9 cellular contexts compared by ENCODE assay signal in the genomic region with DNA sequence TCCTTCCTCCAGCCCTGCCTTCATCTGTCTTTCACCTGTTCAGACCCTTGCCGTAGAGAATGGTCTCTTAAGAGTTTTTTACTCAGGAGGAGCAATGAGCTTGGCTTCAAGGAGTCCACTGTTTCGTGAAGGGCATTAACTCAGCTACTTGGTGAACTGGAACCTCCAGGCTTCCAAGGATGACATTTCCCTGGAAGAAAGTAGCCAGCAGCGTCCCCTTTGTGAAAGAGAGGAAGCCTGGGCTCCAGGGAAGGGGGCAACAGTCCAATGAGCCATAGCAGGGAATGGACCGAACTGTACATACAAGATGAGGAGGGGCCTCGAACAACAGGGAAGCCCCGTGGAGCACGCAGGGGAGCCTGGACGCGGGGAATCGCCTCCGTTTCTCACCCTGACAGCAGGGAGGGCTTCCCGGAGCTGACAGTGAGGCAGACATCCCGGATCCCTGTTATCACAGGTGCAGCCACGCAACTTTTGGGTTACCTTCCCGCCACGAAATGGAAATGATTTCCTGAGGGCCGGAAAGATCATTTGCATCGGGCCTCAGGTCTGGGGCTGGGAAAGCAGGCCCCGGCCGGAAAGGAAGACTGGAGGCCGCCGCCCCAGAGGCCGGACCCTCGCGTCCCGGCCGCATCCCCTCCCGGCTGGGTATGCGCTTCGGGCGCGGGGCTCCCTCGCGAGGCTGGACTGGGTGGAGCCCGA. TPM values are rescaled to one million over a fixed set of nuclear protein-coding genes. Genes with fewer than 3 reads are reported as not detected.
DNase-seq lines count a peak whose midpoint lies in the region; ATAC-seq, FAIRE-seq and TF ChIP-seq lines count a peak whose summit lies in the region.
"Had no signal": no experiment of that assay in that cellular context is flagged by ENCODE, and none has a peak within 500 bp of the region (broad histone marks: within the 10 kb centered on the region; RNA-seq: fewer than 3 reads in every experiment).

No MANE protein-coding gene starts in this region.

- H3K27ac Mint-ChIP-seq in HFFc6 (no peak overlapping the region), immature natural killer cell (no peak overlapping the region)
- H3K27ac Mint-ChIP-seq in activated CD8-positive, alpha-beta T cell treated with anti-CD3 and anti-CD28 coated beads, Interleukin-2, amount 10 ng/mL, durations not matched to agents 7 days and 5 days = no peak overlapping the region

- 5 to 19% (median 17%) methylated on average over 35 of the region's 35 CpGs for whole genome bisulfite sequencing in small intestine, 3 donors

- peaks cover 18% of the 10 kb centered on the region; the same call in 1 of the 2 replicates for H3K4me1 Mint-ChIP-seq in HFFc6 (ENCODE audit: low read depth)
- peaks cover 28% of the 10 kb centered on the region for H3K4me1 Mint-ChIP-seq in activated CD8-positive, alpha-beta T cell treated with anti-CD3 and anti-CD28 coated beads, Interleukin-2, amount 10 ng/mL, durations not matched to agents 7 days and 5 days (ENCODE audit: low read depth)
- H3K4me1 Mint-ChIP-seq in immature natural killer cell = peaks cover 12 to 13% of the 10 kb centered on the region in 2 donors

- DNase-seq in HFFc6 (no peak), immature natural killer cell (no peak), small intestine (peak; percentile 31), AG08395 (ENCODE audit: low spot score) (no peak), Kasumi-1 (lab: John Stamatoyannopoulos, UW) (no peak), iPS-NIHi11 (ENCODE audit: low spot score) (no peak)
- no peak for DNase-seq in activated CD8-positive, alpha-beta T cell treated with anti-CD3 and anti-CD28 coated beads, Interleukin-2, amount 10 ng/mL, durations not matched to agents 7 days and 5 days

- POLR2A ChIA-PET in activated CD8-positive, alpha-beta T cell treated with anti-CD3 and anti-CD28 coated beads, Interleukin-2, amount 10 ng/mL, durations not matched to agents 7 days and 5 days (lab: Charles Lee) = interaction anchor here (0.8 kb wide), 1 partner anchor 28 kb away, joined by 3 read pairs; no protein-coding TSS in a partner anchor

- no peak for ATAC-seq in activated CD8-positive, alpha-beta T cell treated with anti-CD3 and anti-CD28 coated beads, Interleukin-2, amount 10 ng/mL, durations not matched to agents 7 days and 5 days
- ATAC-seq in GM19455 (IDR thresholded peaks at IDR 0.05; ENCODE audit: unreplicated experiment) = no peak

- H3K27me3 ChIP-seq in small intestine (ENCODE audit: control insufficient read depth in 2 of 2, insufficient read depth in 2 of 2, low read length in 2 of 2) = no peaks in the 10 kb centered on the region

- H3K9me3 Mint-ChIP-seq in HFFc6 (no peaks in the 10 kb centered on the region), immature natural killer cell (peaks cover 0 to 2% (median 0%) of the 10 kb centered on the region in 6 donors)
- no peaks in the 10 kb centered on the region for H3K9me3 Mint-ChIP-seq in activated CD8-positive, alpha-beta T cell treated with anti-CD3 and anti-CD28 coated beads, Interleukin-2, amount 10 ng/mL, durations not matched to agents 7 days and 5 days (ENCODE audit: insufficient read depth)

- H3K27ac ChIP-seq in small intestine (ENCODE audit: low read depth in 1 of 2, low read length in 1 of 2) = peak overlapping the region; percentile 33 to 98

- H3K4me3 Mint-ChIP-seq in HFFc6 (peak overlapping the region; percentile 50), immature natural killer cell (peak overlapping the region; percentile 68 to 81 (median 80))
- H3K4me3 Mint-ChIP-seq in activated CD8-positive, alpha-beta T cell treated with anti-CD3 and anti-CD28 coated beads, Interleukin-2, amount 10 ng/mL, durations not matched to agents 7 days and 5 days = peak overlapping the region; percentile 64

- TF ChIP-seq CTCF in HFFc6 (IDR thresholded peaks at IDR 0.05) = no peak

- CTCF ChIA-PET in activated CD8-positive, alpha-beta T cell treated with anti-CD3 and anti-CD28 coated beads, Interleukin-2, amount 10 ng/mL, durations not matched to agents 7 days and 5 days (lab: Charles Lee) = interaction anchor here (3.0 to 9.3 kb wide), 3 partner anchors 15 to 52 kb away, joined by 10 to 79 read pairs (median 18); partner anchors contain the start of gene VPS18

- peaks cover 0 to 3% of the 10 kb centered on the region in 2 donors for H3K36me3 ChIP-seq in small intestine (ENCODE audit: control insufficient read depth in 2 of 2, insufficient read depth in 2 of 2, low read length in 2 of 2)

- H3K4me1 ChIP-seq in small intestine (ENCODE audit: control insufficient read depth in 2 of 2, insufficient read depth in 1 of 2, low read depth in 1 of 2, low read length in 1 of 2) = no peaks in the 10 kb centered on the region

- H3K27me3 Mint-ChIP-seq in HFFc6 (ENCODE audit: insufficient read depth) (peaks cover 29% of the 10 kb centered on the region), immature natural killer cell (ENCODE audit: low read depth in 3 of 3) (peaks cover 7 to 18% (median 8%) of the 10 kb centered on the region in 3 donors)
- peaks cover 31% of the 10 kb centered on the region for H3K27me3 Mint-ChIP-seq in activated CD8-positive, alpha-beta T cell treated with anti-CD3 and anti-CD28 coated beads, Interleukin-2, amount 10 ng/mL, durations not matched to agents 7 days and 5 days (ENCODE audit: low read depth)

- peak overlapping the region; percentile 64 to 87 for H3K4me3 ChIP-seq in small intestine (ENCODE audit: low read depth in 1 of 2, low read length in 2 of 2)

- H3K36me3 Mint-ChIP-seq in HFFc6 (ENCODE audit: low read depth) (no peaks in the 10 kb centered on the region), immature natural killer cell (no peaks in the 10 kb centered on the region)
- H3K36me3 Mint-ChIP-seq in activated CD8-positive, alpha-beta T cell treated with anti-CD3 and anti-CD28 coated beads, Interleukin-2, amount 10 ng/mL, durations not matched to agents 7 days and 5 days (ENCODE audit: low read depth) = no peaks in the 10 kb centered on the region

- no peak for FAIRE-seq in small intestine (lab: Jason Lieb, UNC)

- H3K9me3 ChIP-seq in small intestine (ENCODE audit: control insufficient read depth, low read depth) = no peaks in the 10 kb centered on the region

RNA-seq across cellular contexts. Expression of gene SPINT1, which starts 0.5 kb away (rescaled TPM):
- under 1 TPM in 5 of 6 experiments, not detected in 1; 0.14 to 0.51 (median 0.26) TPM for total RNA-seq in HFFc6 (2021; fragmentation: NEBNext Ultra II Directional; extraction: Animal tissue kit (Norgen Biotek cat#: 25700))
- total RNA-seq in activated CD8-positive, alpha-beta T cell treated with anti-CD3 and anti-CD28 coated beads, Interleukin-2, amount 10 ng/mL, durations not matched to agents 7 days and 5 days = 1 to 10 TPM; 3.1 to 4.3 TPM
- polyA plus RNA-seq in immature natural killer cell = 1 to 10 TPM in 2 of 3 donors, under 1 TPM in 1; 0.48 to 3.9 (median 1.8) TPM
- 100 to 1,000 TPM in 2 of 3 donors, 10 to 100 TPM in 1; 85.0 to 258 (median 170) TPM for polyA plus RNA-seq in small intestine

RNA-seq across cellular contexts. Expression of gene PPP1R14D, which starts 14.8 kb away (rescaled TPM):
- total RNA-seq in HFFc6 (2021; fragmentation: NEBNext Ultra II Directional; extraction: Animal tissue kit (Norgen Biotek cat#: 25700)) = not detected
- total RNA-seq in activated CD8-positive, alpha-beta T cell treated with anti-CD3 and anti-CD28 coated beads, Interleukin-2, amount 10 ng/mL, durations not matched to agents 7 days and 5 days = not detected
- polyA plus RNA-seq in immature natural killer cell (not detected), small intestine (100 to 1,000 TPM; 104 to 348 (median 348) TPM)
- total RNA-seq: M059J had no signal

RNA-seq across cellular contexts. Expression of gene RHOV, which starts 30.7 kb away (rescaled TPM):
- total RNA-seq in HFFc6 (2021; fragmentation: NEBNext Ultra II Directional; extraction: Animal tissue kit (Norgen Biotek cat#: 25700)) = under 1 TPM in 5 of 6 experiments, not detected in 1; 0.14 to 0.41 (median 0.31) TPM
- total RNA-seq in activated CD8-positive, alpha-beta T cell treated with anti-CD3 and anti-CD28 coated beads, Interleukin-2, amount 10 ng/mL, durations not matched to agents 7 days and 5 days = not detected
- polyA plus RNA-seq in immature natural killer cell (not detected), small intestine (1 to 10 TPM in 2 of 3 donors, under 1 TPM in 1; 0.67 to 1.9 (median 1.8) TPM)

RNA-seq across cellular contexts. Expression of gene DNAJC17, which starts 36.1 kb away (rescaled TPM):
- total RNA-seq in HFFc6 (2021; fragmentation: NEBNext Ultra II Directional; extraction: Animal tissue kit (Norgen Biotek cat#: 25700)) = 10 to 100 TPM; 25.9 to 39.9 (median 29.6) TPM
- total RNA-seq in activated CD8-positive, alpha-beta T cell treated with anti-CD3 and anti-CD28 coated beads, Interleukin-2, amount 10 ng/mL, durations not matched to agents 7 days and 5 days = 10 to 100 TPM; 42.9 to 47.2 TPM
- 10 to 100 TPM; 25.6 to 62.8 (median 34.7) TPM for polyA plus RNA-seq in immature natural killer cell
- polyA plus RNA-seq in small intestine = 10 to 100 TPM; 54.5 to 95.9 (median 63.8) TPM

RNA-seq across cellular contexts. Expression of gene ZFYVE19, which starts 36.4 kb away (rescaled TPM):
- 10 to 100 TPM; 10.7 to 13.5 (median 12.1) TPM for total RNA-seq in HFFc6 (2021; fragmentation: NEBNext Ultra II Directional; extraction: Animal tissue kit (Norgen Biotek cat#: 25700))
- total RNA-seq in activated CD8-positive, alpha-beta T cell treated with anti-CD3 and anti-CD28 coated beads, Interleukin-2, amount 10 ng/mL, durations not matched to agents 7 days and 5 days = 10 to 100 TPM; 29.4 to 35.6 TPM
- polyA plus RNA-seq in immature natural killer cell (10 to 100 TPM; 12.8 to 22.0 (median 20.9) TPM), small intestine (10 to 100 TPM; 28.8 to 94.6 (median 59.4) TPM)
